Comparison of ENCODE assay signal across 1 cellular context in genomic region chr11:62721994-62722393, GRCh38.
TF ChIP-seq lines count a peak whose summit lies in the region.

No MANE protein-coding gene starts in this region.

TF ChIP-seq in SK-N-SH, 30 proteins besides CTCF, POLR2A, EP300 and RAD21 (continued from another document):
- TF ChIP-seq REST (IDR thresholded peaks at IDR 0.05; ENCODE audit: low read depth, low read length) (no peak), TCF12 (IDR thresholded peaks at IDR 0.05) (no peak), POLR2AphosphoS5 (IDR thresholded peaks at IDR 0.05; ENCODE audit: low read depth, low read length) (no peak), MAX (IDR thresholded peaks at IDR 0.05; ENCODE audit: low read depth) (no peak), JUND (IDR thresholded peaks at IDR 0.05) (no peak), ZBTB33 (IDR thresholded peaks at IDR 0.05; ENCODE audit: borderline replicate concordance, low read depth) (no peak), NRF1 (IDR thresholded peaks at IDR 0.05; ENCODE audit: low read depth, low read length) (no peak), USF2 (IDR thresholded peaks at IDR 0.05; ENCODE audit: borderline replicate concordance, low read depth, low read length) (no peak)
